In genomic region chr19:29785955-29786589, GRCh38 we compare ENCODE assay signal across 11 cellular contexts. TPM values are rescaled to one million over a fixed set of nuclear protein-coding genes. Genes with fewer than 3 reads are reported as not detected.
DNase-seq lines count a peak whose midpoint lies in the region; ATAC-seq, FAIRE-seq and TF ChIP-seq lines count a peak whose summit lies in the region.
"Had no signal": no experiment of that assay in that cellular context is flagged by ENCODE, and none has a peak within 500 bp of the region (broad histone marks: within the 10 kb centered on the region; RNA-seq: fewer than 3 reads in every experiment).

No MANE protein-coding gene starts in this region.

- no peak overlapping the region for H3K4ac ChIP-seq in H1 (replicated peaks; ENCODE audit: insufficient read length, low read depth, low read length)

- peak; percentile 16 for DNase-seq in Right ventricle myocardium inferior (ENCODE audit: missing footprints)
- no peak for DNase-seq in left cardiac atrium
- DNase-seq in MM.1S, result peak; percentile 13
- DNase-seq in H1 (ENCODE audit: low read depth in 1 of 2, low spot score in 2 of 2), result peak in 1 of 2 experiments; percentile 77
- no peak for DNase-seq in upper lobe of right lung
- no peak for DNase-seq in HTR-8/SVneo (ENCODE audit: insufficient read length, low spot score)
- DNase-seq: CD4-positive, alpha-beta T cell had no signal

- H3K27ac ChIP-seq in MM.1S (ENCODE audit: low read length), result no peak overlapping the region
- no peak overlapping the region for H3K27ac ChIP-seq in H1 (ENCODE audit: low read depth, low read length)
- no peak overlapping the region for H3K27ac ChIP-seq in upper lobe of right lung
- H3K27ac ChIP-seq: epithelial cell of prostate had no signal

- H2BK120ac ChIP-seq in H1 (replicated peaks; ENCODE audit: low read depth, low read length), result no peak overlapping the region

- ATAC-seq in Right ventricle myocardium inferior, result no peak
- no peak for ATAC-seq in left cardiac atrium
- peak; percentile 30 for ATAC-seq in upper lobe of right lung
- no peak for ATAC-seq in HG03432 (IDR thresholded peaks at IDR 0.05; ENCODE audit: unreplicated experiment)
- no peak for ATAC-seq in GM21737 (IDR thresholded peaks at IDR 0.05; ENCODE audit: unreplicated experiment)

- H4K8ac ChIP-seq in H1 (ENCODE audit: extremely low read depth, insufficient read depth, low read length), result peak overlapping the region; percentile 3

- POLR2A ChIA-PET in H1 (lab: Charles Lee; ENCODE audit: partially characterized antibody), result interaction anchor here (0.7 kb wide), 1 partner anchor 56 kb away, joined by 4 read pairs; no protein-coding TSS in a partner anchor

- no peak overlapping the region for H2AK5ac ChIP-seq in H1 (ENCODE audit: low read depth, low read length)

- H3K79me2 ChIP-seq in MM.1S (ENCODE audit: low read length) (no peaks in the 10 kb centered on the region), H1 (ENCODE audit: control insufficient read depth in 1 of 2, insufficient read depth in 2 of 2, low read length in 2 of 2) (no peaks in the 10 kb centered on the region)

- H2AFZ ChIP-seq in MM.1S (ENCODE audit: low read length), result no peak overlapping the region
- no peak overlapping the region for H2AFZ ChIP-seq in H1 (ENCODE audit: low read length)

- no peaks in the 10 kb centered on the region for H3K9me3 ChIP-seq in MM.1S (replicated peaks; ENCODE audit: insufficient read depth, low read length)
- no peaks in the 10 kb centered on the region for H3K9me3 ChIP-seq in H1 (ENCODE audit: insufficient read depth in 2 of 2, low read depth in 1 of 2, low read length in 1 of 2)
- no peaks in the 10 kb centered on the region for H3K9me3 ChIP-seq in upper lobe of right lung

- TF ChIP-seq POLR2A in H1 (IDR thresholded peaks at IDR 0.05; ENCODE audit: control extremely low read depth in 1 of 2, low read depth in 2 of 2, low read length in 2 of 2), result no peak

- H3K9ac ChIP-seq in MM.1S (ENCODE audit: low read length) (no peak overlapping the region), H1 (replicated peaks in 1 of 4; ENCODE audit: extremely low read depth in 1 of 4, low read depth in 3 of 4, low read length in 3 of 4) (no peak overlapping the region)

- H4K91ac ChIP-seq in H1 (replicated peaks; ENCODE audit: insufficient read length, low read length), result no peak overlapping the region

- 67% methylated on average over 4 of the region's 5 CpGs; no CpG with 5 or more reads in 1 of the 2 experiments for WGBS in H1 (ENCODE audit: extremely low coverage in 1 of 2, insufficient coverage in 1 of 2, insufficient read length in 1 of 2, insufficient replicate concordance in 2 of 2, low coverage in 1 of 2, low lambda C conversion rate in 2 of 2, missing lambda C conversion rate in 1 of 2), 2 experiments

- TF ChIP-seq RAD21 in H1 (IDR thresholded peaks at IDR 0.05 in 1 of 2, conservative IDR thresholded peaks at IDR 0.05 in 1 of 2; ENCODE audit: low read depth in 2 of 2, low read length in 2 of 2), result peak; percentile 74 to 80

- FAIRE-seq in H1 (lab: Jason Lieb, UNC), result peak; percentile 24
- no peak for FAIRE-seq in HTR-8/SVneo (lab: Jason Lieb, UNC)
- FAIRE-seq: astrocyte had no signal

- no peaks in the 10 kb centered on the region for H3F3A ChIP-seq in MM.1S (ENCODE audit: insufficient read depth, low read length)

- H3K36me3 ChIP-seq in MM.1S (replicated peaks; ENCODE audit: insufficient read depth, low read length) (no peaks in the 10 kb centered on the region), H1 (ENCODE audit: control insufficient read depth in 2 of 4, insufficient read depth in 4 of 4, low read length in 3 of 4) (no peaks in the 10 kb centered on the region), upper lobe of right lung (no peaks in the 10 kb centered on the region)

- no peak overlapping the region for H2BK15ac ChIP-seq in H1 (ENCODE audit: low read length)

- CTCF ChIA-PET in H1 (lab: Charles Lee; ENCODE audit: partially characterized antibody), result interaction anchor here (0.6 to 4.7 kb wide), 31 partner anchors 9 to 1355 kb away, joined by 3 to 41 read pairs (median 4); no protein-coding TSS in a partner anchor

- peak; percentile 51 for TF ChIP-seq CTCF in MM.1S (IDR thresholded peaks at IDR 0.05; ENCODE audit: low read length)
- peak; percentile 72 to 86 (median 85) for TF ChIP-seq CTCF in H1 (IDR thresholded peaks at IDR 0.05; ENCODE audit: control extremely low read depth in 1 of 3, insufficient read depth in 1 of 3, low read depth in 1 of 3, low read length in 3 of 3)
- no peak for TF ChIP-seq CTCF in upper lobe of right lung (IDR thresholded peaks at IDR 0.05)

- H2BK20ac ChIP-seq in H1 (ENCODE audit: low read length), result no peak overlapping the region

- H3K27me3 ChIP-seq in MM.1S (replicated peaks; ENCODE audit: insufficient read depth, low read length) (peaks cover 12% of the 10 kb centered on the region), H1 (replicated peaks in 1 of 4; ENCODE audit: control insufficient read depth in 3 of 4, extremely low read depth in 1 of 4, insufficient read depth in 3 of 4, low read length in 3 of 4) (no peaks in the 10 kb centered on the region), upper lobe of right lung (no peaks in the 10 kb centered on the region)

- H3K4me1 ChIP-seq in MM.1S (ENCODE audit: low read length) (no peaks in the 10 kb centered on the region), H1 (replicated peaks in 1 of 4; ENCODE audit: control insufficient read depth in 3 of 4, insufficient read depth in 4 of 4, low read length in 3 of 4) (no peaks in the 10 kb centered on the region), upper lobe of right lung (no peaks in the 10 kb centered on the region)

- no peak overlapping the region for H3K23ac ChIP-seq in H1 (ENCODE audit: insufficient read length)

- intact Hi-C loops in Right ventricle myocardium inferior (cut with DNase I), result no loop called here
- intact Hi-C loops in left cardiac atrium (cut with DNase I), result no loop called here
- intact Hi-C loops in upper lobe of right lung (cut with DNase I), result no loop called here

- no peak overlapping the region for H3K56ac ChIP-seq in H1 (replicated peaks; ENCODE audit: insufficient read length, low read depth, low read length)

- H3K18ac ChIP-seq in H1 (ENCODE audit: extremely low read depth, low read length), result no peak overlapping the region

- no peaks in the 10 kb centered on the region for H3K79me1 ChIP-seq in H1 (ENCODE audit: low read depth, low read length)

- no peak for TF ChIP-seq EP300 in H1 (IDR thresholded peaks at IDR 0.05; ENCODE audit: borderline replicate concordance in 1 of 2, low read depth in 2 of 2, low read length in 2 of 2)

- H3K14ac ChIP-seq in H1 (ENCODE audit: insufficient read length), result no peak overlapping the region

- H3K9me2 ChIP-seq in MM.1S (replicated peaks; ENCODE audit: insufficient read depth, low read length), result no peaks in the 10 kb centered on the region

- no peak overlapping the region for H2BK12ac ChIP-seq in H1 (ENCODE audit: low read depth, low read length)

- H4K5ac ChIP-seq in H1 (ENCODE audit: insufficient read length, low read depth, low read length), result no peak overlapping the region

- peaks cover 7% of the 10 kb centered on the region; the same call in 1 of the 2 replicates for H3K23me2 ChIP-seq in H1 (ENCODE audit: low read depth, low read length)

- H2BK5ac ChIP-seq in H1 (ENCODE audit: low read depth, low read length), result no peak overlapping the region

- H4K20me1 ChIP-seq in MM.1S (ENCODE audit: insufficient read depth, low read length) (no peaks in the 10 kb centered on the region), H1 (replicated peaks in 1 of 2; ENCODE audit: control insufficient read depth in 1 of 2, insufficient read depth in 2 of 2, low read length in 2 of 2) (peaks cover 0 to 1% of the 10 kb centered on the region in 2 experiments)

- H3K4me2 ChIP-seq in MM.1S (ENCODE audit: low read depth, low read length) (no peak overlapping the region), H1 (ENCODE audit: insufficient read depth in 1 of 2, low read depth in 2 of 2, low read length in 2 of 2) (no peak overlapping the region)

- no peak overlapping the region for H3K4me3 ChIP-seq in MM.1S (ENCODE audit: low read length)
- no peak overlapping the region for H3K4me3 ChIP-seq in H1 (ENCODE audit: extremely low read depth in 1 of 4, insufficient read depth in 2 of 4, low read depth in 3 of 4, low read length in 4 of 4)
- no peak overlapping the region for H3K4me3 ChIP-seq in upper lobe of right lung

TF ChIP-seq in H1, 55 proteins besides CTCF, POLR2A, EP300 and RAD21:
- no peak for TF ChIP-seq SIN3A (conservative IDR thresholded peaks at IDR 0.05 in 1 of 2, IDR thresholded peaks at IDR 0.05 in 1 of 2; ENCODE audit: low read depth in 1 of 2, low read length in 2 of 2)
- TF ChIP-seq KDM1A (IDR thresholded peaks at IDR 0.05; ENCODE audit: borderline replicate concordance, low read length), result peak; percentile 68; the same call in 1 of the 2 replicates

RNA-seq across cellular contexts. Expression of gene CCNE1, which starts 25.7 kb away (rescaled TPM):
- total RNA-seq in Right ventricle myocardium inferior (3.1 TPM), left cardiac atrium (1 to 10 TPM; 1.8 to 3.0 TPM), upper lobe of right lung (0.55 TPM)
- total RNA-seq in H1 (2021; fragmentation: NEBNext Ultra II Directional; extraction: Animal tissue kit (Norgen Biotek cat#: 25700)), result 41.2 and 43.2 TPM in 2 replicates
- polyA plus RNA-seq in H1 (2011; rRNA removed), result 31.8 and 44.6 TPM in 2 replicates
- 40.3 TPM for polyA plus RNA-seq in H1 (2011; cell fraction: cytosol; rRNA removed)
- polyA plus RNA-seq in H1 (2011; cell fraction: nucleus; rRNA removed), result 26.6 TPM
- 43.1 to 49.6 TPM (median 44.6 TPM) in 4 replicates for polyA plus RNA-seq in H1 (2012, experiment 1 of 2)
- polyA plus RNA-seq in H1 (2012, experiment 2 of 2), result 34.6 TPM
- 35.1 TPM for polyA plus RNA-seq in H1 (2013, experiment 1 of 2)
- 37.0 TPM for polyA plus RNA-seq in H1 (2013, experiment 2 of 2)
- polyA minus RNA-seq in H1 (2011; rRNA and poly(A)+ RNA removed), result 16.9 and 20.4 TPM in 2 replicates
- polyA minus RNA-seq in H1 (2011; cell fraction: cytosol; rRNA and poly(A)+ RNA removed), result 12.8 TPM
- 13.8 TPM for polyA minus RNA-seq in H1 (2011; cell fraction: nucleus; rRNA and poly(A)+ RNA removed)

Comparison
In these comparisons a context has a peak if more than half of its experiments do, and no peak if none do; other contexts are left out.
1. DNase-seq: peak in Right ventricle myocardium inferior (single experiment) and MM.1S (single experiment); none in left cardiac atrium (single experiment), upper lobe of right lung (single experiment) and HTR-8/SVneo (single experiment).
2. RNA of gene CCNE1, which starts 25.7 kb away (total RNA-seq): 41.2 to 43.2 TPM in H1; 3.1 TPM in Right ventricle myocardium inferior (single experiment), 1.8 to 3.0 TPM in left cardiac atrium and 0.55 TPM in upper lobe of right lung (single experiment); every median in the first group is over 10 times any median in the second.